16 cellular contexts compared by ENCODE assay signal in genomic region chr2:161913865-161914264, GRCh38.
DNase-seq lines count a peak whose midpoint lies in the region; ATAC-seq and TF ChIP-seq lines count a peak whose summit lies in the region.
"Had no signal": no experiment of that assay in that cellular context is flagged by ENCODE, and none has a peak within 500 bp of the region (broad histone marks: within the 10 kb centered on the region; RNA-seq: fewer than 3 reads in every experiment).

No MANE protein-coding gene starts in this region.

- no peak overlapping the region for H2AFZ ChIP-seq in GM23248
- H2AFZ ChIP-seq in PC-3 (ENCODE audit: low read length), result no peak overlapping the region

- H3K27ac Mint-ChIP-seq in CD4-positive, alpha-beta T cell, result no peak overlapping the region
- H3K27ac Mint-ChIP-seq: nephron had no signal

- H3K4me1 Mint-ChIP-seq in CD4-positive, alpha-beta T cell (ENCODE audit: low read depth), result no peaks in the 10 kb centered on the region
- H3K4me1 Mint-ChIP-seq: nephron had no signal

- DNase-seq in GM23248 (peak; percentile 72), PC-3 (peak; percentile 70), epithelial cell of proximal tubule (ENCODE audit: low read depth) (peak; percentile 52), non-pigmented ciliary epithelial cell (ENCODE audit: low read depth) (peak; percentile 38)
- no peak for DNase-seq in CD4-positive, alpha-beta T cell
- no peak for DNase-seq in activated naive CD4-positive, alpha-beta T cell treated with anti-CD3 and anti-CD28 coated beads, Interleukin-2, amount 50 U/mL, for 16 hours
- DNase-seq: activated CD8-positive, alpha-beta memory T cell treated with anti-CD3 and anti-CD28 coated beads, Interleukin-2, amount 50 U/mL, for 4 hours; amygdala; DMS153; NCI-H510A treated with DMSO at 0.1 percent for 48 hours; RPMI8226; thyroid gland had no signal

- CTCF ChIA-PET in PC-3 (lab: Charles Lee), result no interaction called here
- CTCF ChIA-PET in CD4-positive, alpha-beta T cell (lab: Charles Lee), result no interaction called here

- H3K4me2 ChIP-seq in GM23248 (ENCODE audit: unreplicated experiment), result peak overlapping the region; percentile 6
- H3K4me2 ChIP-seq in PC-3 (ENCODE audit: low read length), result peak overlapping the region; percentile 7
- H3K4me2 ChIP-seq: smooth muscle cell had no signal

- intact Hi-C loops in PC-3 (cut with micrococcal nuclease), result loop anchor here (1.0 kb wide), 1 partner anchor 204 kb away; no protein-coding TSS in a partner anchor
- intact Hi-C loops in CD4-positive, alpha-beta T cell (cut with DNase I, micrococcal nuclease), result loop anchor here in 1 of 2 experiments (2.0 kb wide), 1 partner anchor 21 kb away; no protein-coding TSS in a partner anchor

- H3K36me3 ChIP-seq in GM23248 (ENCODE audit: low read depth) (no peaks in the 10 kb centered on the region), PC-3 (ENCODE audit: low read depth, low read length) (no peaks in the 10 kb centered on the region)
- H3K36me3 ChIP-seq: thyroid gland had no signal

- no peak overlapping the region for H3K9ac ChIP-seq in GM23248
- no peak overlapping the region for H3K9ac ChIP-seq in PC-3 (ENCODE audit: low read length)

- H3K9me3 ChIP-seq in GM23248 (ENCODE audit: low read depth) (no peaks in the 10 kb centered on the region), PC-3 (ENCODE audit: low read length) (no peaks in the 10 kb centered on the region)
- H3K9me3 ChIP-seq in CD4-positive, alpha-beta T cell (ENCODE audit: control insufficient read depth, low read length), result no peaks in the 10 kb centered on the region
- H3K9me3 ChIP-seq: thyroid gland had no signal

- H3K4me1 ChIP-seq in GM23248 (ENCODE audit: insufficient read depth) (peaks cover 15% of the 10 kb centered on the region), PC-3 (ENCODE audit: insufficient read depth, low read length) (peaks cover 13% of the 10 kb centered on the region)
- H3K4me1 ChIP-seq: thyroid gland had no signal

- in situ Hi-C loops in GM23248 (cut with MboI), result no loop called here

- H3K27ac ChIP-seq in GM23248 (no peak overlapping the region), PC-3 (ENCODE audit: low read length) (no peak overlapping the region)
- no peak overlapping the region for H3K27ac ChIP-seq in CD4-positive, alpha-beta T cell (ENCODE audit: low read depth, low read length)
- H3K27ac ChIP-seq: thyroid gland had no signal

- POLR2A ChIA-PET in PC-3 (lab: Charles Lee; ENCODE audit: unreplicated experiment), result no interaction called here
- POLR2A ChIA-PET in CD4-positive, alpha-beta T cell (lab: Charles Lee), result no interaction called here

- H3K9me2 ChIP-seq in GM23248 (ENCODE audit: insufficient read depth) (no peaks in the 10 kb centered on the region), PC-3 (replicated peaks; ENCODE audit: low read length) (no peaks in the 10 kb centered on the region)

- ATAC-seq in PC-3 (peak; percentile 76), GM18517 (IDR thresholded peaks at IDR 0.05; ENCODE audit: unreplicated experiment) (no peak), HG03460 (IDR thresholded peaks at IDR 0.05; ENCODE audit: unreplicated experiment) (no peak)
- no peak for ATAC-seq in CD4-positive, alpha-beta T cell (ENCODE audit: poor library complexity)

- H3K27me3 ChIP-seq in GM23248 (replicated peaks; ENCODE audit: insufficient read depth) (no peaks in the 10 kb centered on the region), PC-3 (ENCODE audit: low read length) (no peaks in the 10 kb centered on the region)
- H3K27me3 ChIP-seq in CD4-positive, alpha-beta T cell (ENCODE audit: control insufficient read depth, insufficient read depth, low read length), result no peaks in the 10 kb centered on the region
- H3K27me3 ChIP-seq: thyroid gland had no signal

- BruUV-seq in PC-3 (replicated peaks; lab: Mats Ljungman, UMichigan), result no TSS peak

- H3K4me3 ChIP-seq in GM23248 (no peak overlapping the region), PC-3 (ENCODE audit: low read length) (no peak overlapping the region), epithelial cell of proximal tubule (ENCODE audit: low read depth, low read length) (no peak overlapping the region)
- H3K4me3 ChIP-seq: smooth muscle cell, thyroid gland had no signal

- no peaks in the 10 kb centered on the region for H3K79me2 ChIP-seq in GM23248 (ENCODE audit: insufficient read depth)
- H3K79me2 ChIP-seq in PC-3 (ENCODE audit: low read length), result no peaks in the 10 kb centered on the region

- no peak overlapping the region for H3K4me3 Mint-ChIP-seq in CD4-positive, alpha-beta T cell
- H3K4me3 Mint-ChIP-seq: nephron had no signal

- H3K36me3 Mint-ChIP-seq in CD4-positive, alpha-beta T cell (ENCODE audit: low read depth), result no peaks in the 10 kb centered on the region

- H3K9me3 Mint-ChIP-seq in CD4-positive, alpha-beta T cell, result no peaks in the 10 kb centered on the region
- H3K9me3 Mint-ChIP-seq: nephron had no signal

- TF ChIP-seq CTCF in PC-3 (conservative IDR thresholded peaks at IDR 0.05; ENCODE audit: low read depth, low read length), result no peak
- TF ChIP-seq CTCF in epithelial cell of proximal tubule (conservative IDR thresholded peaks at IDR 0.05; ENCODE audit: low read depth, low read length), result no peak
- no peak for TF ChIP-seq CTCF in CD4-positive, alpha-beta T cell (IDR thresholded peaks at IDR 0.05)

- H3F3A ChIP-seq in GM23248 (ENCODE audit: insufficient read depth), result peaks cover 5% of the 10 kb centered on the region; the same call in 1 of the 2 replicates
- no peaks in the 10 kb centered on the region for H3F3A ChIP-seq in PC-3 (ENCODE audit: low read length, unreplicated experiment)

- H4K20me1 ChIP-seq in GM23248 (ENCODE audit: insufficient read depth) (no peaks in the 10 kb centered on the region), PC-3 (ENCODE audit: low read length) (no peaks in the 10 kb centered on the region)

- no peaks in the 10 kb centered on the region for H3K27me3 Mint-ChIP-seq in CD4-positive, alpha-beta T cell

Comparison
In these comparisons a context has a peak if more than half of its experiments do, and no peak if none do; other contexts are left out.
1. DNase-seq: peak in GM23248 (single experiment), PC-3 (single experiment), epithelial cell of proximal tubule (single experiment) and non-pigmented ciliary epithelial cell (single experiment); none in CD4-positive, alpha-beta T cell (0 of 10) and activated naive CD4-positive, alpha-beta T cell treated with anti-CD3 and anti-CD28 coated beads, Interleukin-2, amount 50 U/mL, for 16 hours (single experiment).